In the genomic region with DNA sequence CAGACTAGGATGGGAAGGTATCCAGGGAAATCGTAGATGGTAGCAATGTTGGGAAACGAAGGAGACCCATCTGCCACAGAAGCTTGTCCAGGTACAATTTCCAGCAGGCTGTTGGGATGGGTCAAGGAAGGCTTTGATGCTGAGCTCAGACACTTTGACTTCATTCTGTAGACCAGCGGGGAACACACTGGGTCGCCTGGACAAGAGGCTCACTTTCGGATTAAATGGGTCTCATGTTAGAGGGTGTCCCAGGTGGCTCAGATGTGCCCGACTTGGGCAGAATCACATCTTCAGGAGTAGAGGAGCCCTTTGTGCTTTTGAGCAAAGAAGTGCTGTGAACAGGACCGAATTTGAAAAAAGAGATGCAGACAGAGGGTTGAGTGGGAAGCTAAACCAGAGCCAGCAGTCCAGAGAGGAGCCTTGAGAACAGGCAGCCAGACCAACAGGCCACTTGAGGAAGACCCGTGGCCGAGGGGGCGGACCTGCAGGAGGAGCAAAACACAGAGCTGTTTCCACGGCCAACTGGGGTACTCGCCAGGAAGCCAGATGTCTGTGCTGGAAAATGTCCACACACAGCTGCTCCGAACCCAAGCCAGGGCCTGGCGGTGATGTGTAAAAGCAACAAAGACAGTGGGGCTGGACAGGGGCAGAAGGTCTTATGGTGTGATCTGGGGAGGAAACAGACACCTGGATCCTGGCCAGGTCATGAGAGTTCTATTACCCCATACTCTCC, we compare ENCODE assay signal across 18 cellular contexts.
DNase-seq lines count a peak whose midpoint lies in the region; ATAC-seq and TF ChIP-seq lines count a peak whose summit lies in the region.
"Had no signal": no experiment of that assay in that cellular context is flagged by ENCODE, and none has a peak within 500 bp of the region (broad histone marks: within the 10 kb centered on the region; RNA-seq: fewer than 3 reads in every experiment).

No MANE protein-coding gene starts in this region.

- H3K27me3 ChIP-seq in Peyer's patch = no peaks in the 10 kb centered on the region
- H3K27me3 ChIP-seq in left lung = no peaks in the 10 kb centered on the region
- peaks cover 0 to 15% (median 0%) of the 10 kb centered on the region in 7 donors for H3K27me3 ChIP-seq in spleen (replicated peaks in 1 of 7)

- H3K4me3 ChIP-seq in Peyer's patch (no peak overlapping the region), fibroblast of villous mesenchyme (ENCODE audit: low read depth, low read length) (no peak overlapping the region), left lung (no peak overlapping the region), spleen (no peak overlapping the region), foreskin fibroblast (ENCODE audit: low read depth in 1 of 2, low read length in 2 of 2) (no peak overlapping the region)
- H3K4me3 ChIP-seq: HAP-1 had no signal

- H3K9me3 ChIP-seq in Peyer's patch = peaks cover 0 to 2% (median 0%) of the 10 kb centered on the region in 4 donors
- no peaks in the 10 kb centered on the region for H3K9me3 ChIP-seq in left lung
- peaks cover 0 to 19% (median 2%) of the 10 kb centered on the region in 8 donors for H3K9me3 ChIP-seq in spleen
- H3K9me3 ChIP-seq: HAP-1 had no signal

- BruUV-seq in Calu3 (replicated peaks; lab: Mats Ljungman, UMichigan) = no TSS peak

- no peaks in the 10 kb centered on the region for H3K36me3 ChIP-seq in Peyer's patch
- H3K36me3 ChIP-seq in left lung = no peaks in the 10 kb centered on the region
- H3K36me3 ChIP-seq in spleen = no peaks in the 10 kb centered on the region
- H3K36me3 ChIP-seq: HAP-1 had no signal

- H3K27ac Mint-ChIP-seq in Calu3 (ENCODE audit: unreplicated experiment) = no peak overlapping the region
- H3K27ac Mint-ChIP-seq: stimulated activated naive CD8-positive, alpha-beta T cell treated with anti-CD3 and anti-CD28 coated beads, Interleukin-15, Interleukin-2, amounts not matched to agents 100 ng/mL and 50 ng/mL, for 24 hours; T-helper 2 cell treated with Interferon-gamma antibody and Interleukin-4, amounts not matched to agents 5 μg/mL and 100 μg/mL, for 36 hours had no signal

- TF ChIP-seq CTCF in Peyer's patch (IDR thresholded peaks at IDR 0.05) (no peak), fibroblast of villous mesenchyme (IDR thresholded peaks at IDR 0.05; ENCODE audit: insufficient read depth, low read depth, low read length) (no peak), left lung (IDR thresholded peaks at IDR 0.05) (no peak), spleen (IDR thresholded peaks at IDR 0.05 in 8 of 11, conservative IDR thresholded peaks at IDR 0.05 in 3 of 11) (no peak), foreskin fibroblast (IDR thresholded peaks at IDR 0.05; ENCODE audit: low read depth, low read length) (no peak), Calu3 (IDR thresholded peaks at IDR 0.05; ENCODE audit: unreplicated experiment) (no peak)

- intact Hi-C loops in left lung (cut with DNase I) (no loop called here), spleen (cut with DNase I; ENCODE audit: low total_unique reads) (no loop called here), Calu3 (cut with micrococcal nuclease; ENCODE audit: unreplicated experiment) (no loop called here)

- WGBS in spleen, 5 donors = 71 to 82% (median 77%) methylated on average over 14 of the region's 14 CpGs

- H3K4me1 Mint-ChIP-seq in Calu3 (ENCODE audit: low read depth, unreplicated experiment) = no peaks in the 10 kb centered on the region

- CTCF ChIA-PET in Calu3 (lab: Charles Lee) = no interaction called here

- no peaks in the 10 kb centered on the region for H3K36me3 Mint-ChIP-seq in Calu3 (ENCODE audit: insufficient read depth, unreplicated experiment)

- H3K27ac ChIP-seq in Peyer's patch (no peak overlapping the region), left lung (no peak overlapping the region), spleen (no peak overlapping the region)

- H3K27me3 Mint-ChIP-seq in Calu3 (ENCODE audit: unreplicated experiment) = no peaks in the 10 kb centered on the region

- TF ChIP-seq POLR2A in Peyer's patch (IDR thresholded peaks at IDR 0.05) = no peak
- no peak for TF ChIP-seq POLR2A in spleen (IDR thresholded peaks at IDR 0.05)

- H3K9me3 Mint-ChIP-seq in Calu3 (ENCODE audit: low read depth, unreplicated experiment) = peaks cover 12% of the 10 kb centered on the region
- H3K9me3 Mint-ChIP-seq: T-helper 2 cell treated with Interferon-gamma antibody and Interleukin-4, amounts not matched to agents 5 μg/mL and 100 μg/mL, for 36 hours had no signal

- no peak overlapping the region for H3K4me3 Mint-ChIP-seq in Calu3 (ENCODE audit: low read depth, unreplicated experiment)
- H3K4me3 Mint-ChIP-seq: naive B cell; stimulated activated naive CD8-positive, alpha-beta T cell treated with anti-CD3 and anti-CD28 coated beads, Interleukin-15, Interleukin-2, amounts not matched to agents 100 ng/mL and 50 ng/mL, for 24 hours; T-helper 2 cell treated with Interferon-gamma antibody and Interleukin-4, amounts not matched to agents 5 μg/mL and 100 μg/mL, for 36 hours had no signal

- DNase-seq in Peyer's patch (peak in 2 of 3 donors; percentile 56 to 60), fibroblast of villous mesenchyme (ENCODE audit: low read depth) (peak; percentile 2), left lung (peak in 1 of 2 donors; percentile 56), spleen (peak; percentile 58), foreskin fibroblast (no peak), Calu3 (no peak), NCI-H510A treated with DMSO at 0.1 percent for 48 hours (lab: John Stamatoyannopoulos, UW) (no peak)
- DNase-seq: activated effector memory CD4-positive, alpha-beta T cell treated with Interleukin-2 at 50 U/mL for 16 hours; cortex of kidney; naive B cell; NCI-H446; SIG-M5 had no signal

- H3K4me1 ChIP-seq in Peyer's patch (no peaks in the 10 kb centered on the region), left lung (no peaks in the 10 kb centered on the region), spleen (no peaks in the 10 kb centered on the region)
- H3K4me1 ChIP-seq: HAP-1 had no signal

- ATAC-seq in left lung (peak; percentile 67), GM21528 (IDR thresholded peaks at IDR 0.05; ENCODE audit: low FRiP score, unreplicated experiment) (no peak)
- ATAC-seq: activated CD4-positive, CD25-positive, alpha-beta regulatory T cell treated with anti-CD3 and anti-CD28 coated beads, Interleukin-2, amount 50 U/mL, for 24 hours; left lobe of liver had no signal

Comparison
In these comparisons a context has a peak if more than half of its experiments do, and no peak if none do; other contexts are left out.
1. DNase-seq: peak in Peyer's patch (2 of 3), fibroblast of villous mesenchyme (single experiment) and spleen (single experiment); none in foreskin fibroblast (0 of 2), Calu3 (single experiment) and NCI-H510A treated with DMSO at 0.1 percent for 48 hours (single experiment).